22 cellular contexts compared by ENCODE assay signal in genomic region chr20:61257596-61257995, GRCh38. TPM values are rescaled to one million over a fixed set of nuclear protein-coding genes. Genes with fewer than 3 reads are reported as not detected.
DNase-seq lines count a peak whose midpoint lies in the region; FAIRE-seq and TF ChIP-seq lines count a peak whose summit lies in the region.
"Had no signal": no experiment of that assay in that cellular context is flagged by ENCODE, and none has a peak within 500 bp of the region (broad histone marks: within the 10 kb centered on the region; RNA-seq: fewer than 3 reads in every experiment).

No MANE protein-coding gene starts in this region.

- FAIRE-seq in HTR-8/SVneo (lab: Jason Lieb, UNC) = peak; percentile 52
- FAIRE-seq: A204.1, G401.6, GM12892, GM18507 had no signal

- no peak for TF ChIP-seq CTCF in VCaP (conservative IDR thresholded peaks at IDR 0.05)
- TF ChIP-seq CTCF in GM20000 (IDR thresholded peaks at IDR 0.05; ENCODE audit: extremely low read depth, missing control alignments) = no peak

- intact Hi-C loops in posterior vena cava (cut with DNase I) = no loop called here

- H3K27ac ChIP-seq in VCaP = peak overlapping the region; percentile 50
- H3K27ac ChIP-seq: KMS-11 had no signal

- no peak for DNase-seq in HTR-8/SVneo (ENCODE audit: insufficient read length, low spot score)
- DNase-seq in left kidney (ENCODE audit: low read depth, low spot score) = peak; percentile 74
- no peak for DNase-seq in posterior vena cava (ENCODE audit: low spot score)
- DNase-seq in GM20000 (ENCODE audit: low spot score) = no peak
- no peak for DNase-seq in T-helper 9 cell
- DNase-seq in HK-2 (ENCODE audit: unreplicated experiment) = no peak
- DNase-seq: ACHN; CD8-positive, alpha-beta T cell; COR-L47; DMS 273 treated with DMSO at 0.1 percent for 48 hours; DMS53; DND-41; GOT3; H7; HFFc6 had no signal

RNA-seq across cellular contexts. Expression of gene CDH4, which starts 5.5 kb away (rescaled TPM):
- under 1 TPM; 0.19 to 0.65 TPM for total RNA-seq in posterior vena cava
- total RNA-seq: HT-29 had no signal
